1 cellular context compared by ENCODE assay signal in genomic region chr12:121523741-121524140, GRCh38.
TF ChIP-seq lines count a peak whose summit lies in the region.

No MANE protein-coding gene starts in this region.

TF ChIP-seq in GM12878, 131 proteins besides CTCF, POLR2A, EP300 and RAD21 (continued from another document and continues in another):
- no peak for TF ChIP-seq CBFB (IDR thresholded peaks at IDR 0.05; ENCODE audit: low read depth)
- TF ChIP-seq MTA3 (IDR thresholded peaks at IDR 0.05; ENCODE audit: borderline replicate concordance, low read length) = no peak
- TF ChIP-seq ZZZ3 (IDR thresholded peaks at IDR 0.05; ENCODE audit: control insufficient read depth, insufficient read length, low read depth) = no peak
- TF ChIP-seq PKNOX1 (IDR thresholded peaks at IDR 0.05) = no peak
- no peak for TF ChIP-seq ETV6 (conservative IDR thresholded peaks at IDR 0.05 in 1 of 2, IDR thresholded peaks at IDR 0.05 in 1 of 2; ENCODE audit: borderline replicate concordance in 1 of 2, low read depth in 1 of 2)
- TF ChIP-seq TCF7 (IDR thresholded peaks at IDR 0.05; ENCODE audit: borderline replicate concordance) = no peak
- TF ChIP-seq POLR2AphosphoS5 (IDR thresholded peaks at IDR 0.05; ENCODE audit: low read length) = no peak
- TF ChIP-seq FOXK2 (IDR thresholded peaks at IDR 0.05) = no peak
- no peak for TF ChIP-seq SKIL (IDR thresholded peaks at IDR 0.05; ENCODE audit: low read depth, poor library complexity, severe bottlenecking)
- no peak for TF ChIP-seq BRCA1 (IDR thresholded peaks at IDR 0.05; ENCODE audit: low read depth, low read length)
- TF ChIP-seq TBL1XR1 (IDR thresholded peaks at IDR 0.05; ENCODE audit: low read depth, low read length) = no peak
- peak; percentile 86; the same call in 1 of the 2 replicates for TF ChIP-seq PAX5 (IDR thresholded peaks at IDR 0.05; ENCODE audit: borderline replicate concordance, low read depth, low read length)
- no peak for TF ChIP-seq SPI1 (IDR thresholded peaks at IDR 0.05; ENCODE audit: borderline replicate concordance, insufficient read depth, low read depth, low read length)
- no peak for TF ChIP-seq HDAC2 (IDR thresholded peaks at IDR 0.05)
- 0 out of 2 replicates have a peak, but pooled peaks have one; percentile 19 for TF ChIP-seq TCF12 (IDR thresholded peaks at IDR 0.05; ENCODE audit: low read depth, low read length)
- TF ChIP-seq STAT3 (IDR thresholded peaks at IDR 0.05; ENCODE audit: low read depth, low read length) = no peak
- no peak for TF ChIP-seq SUPT20H (IDR thresholded peaks at IDR 0.05; ENCODE audit: borderline replicate concordance, control insufficient read depth, low read depth, low read length)
- 0 out of 2 replicates have a peak, but pooled peaks have one; percentile 20 for TF ChIP-seq NR2F1 (conservative IDR thresholded peaks at IDR 0.05)
- no peak for TF ChIP-seq KDM1A (IDR thresholded peaks at IDR 0.05; ENCODE audit: borderline replicate concordance)
- no peak for TF ChIP-seq LARP7 (IDR thresholded peaks at IDR 0.05)
- TF ChIP-seq SREBF1 (IDR thresholded peaks at IDR 0.05; ENCODE audit: low read length) = no peak
- no peak for TF ChIP-seq PRDM15 (CRISPR knock-in tag; IDR thresholded peaks at IDR 0.05)
- no peak for TF ChIP-seq CHD4 (IDR thresholded peaks at IDR 0.05)
- no peak for TF ChIP-seq IRF5 (IDR thresholded peaks at IDR 0.05; ENCODE audit: borderline replicate concordance)
- no peak for TF ChIP-seq ZBTB4 (CRISPR knock-in tag; IDR thresholded peaks at IDR 0.05)
- TF ChIP-seq SMARCA5 (IDR thresholded peaks at IDR 0.05) = no peak
- TF ChIP-seq SRF (IDR thresholded peaks at IDR 0.05; ENCODE audit: low read depth in 2 of 2, low read length in 2 of 2) = no peak
- no peak for TF ChIP-seq RCOR1 (conservative IDR thresholded peaks at IDR 0.05; ENCODE audit: low read depth, low read length)
- TF ChIP-seq WRNIP1 (IDR thresholded peaks at IDR 0.05; ENCODE audit: borderline replicate concordance, low read depth, low read length) = no peak
- TF ChIP-seq RELB (IDR thresholded peaks at IDR 0.05; ENCODE audit: low read depth) = peak; percentile 42; the same call in 1 of the 2 replicates
- TF ChIP-seq NRF1 (conservative IDR thresholded peaks at IDR 0.05; ENCODE audit: low read depth, low read length) = no peak
- TF ChIP-seq NBN (IDR thresholded peaks at IDR 0.05) = no peak
- no peak for TF ChIP-seq BCL11A (IDR thresholded peaks at IDR 0.05; ENCODE audit: low read depth, low read length)
- no peak for TF ChIP-seq IRF4 (IDR thresholded peaks at IDR 0.05; ENCODE audit: low read depth, low read length)
- peak; percentile 58 for TF ChIP-seq ZNF687 (IDR thresholded peaks at IDR 0.05)
- no peak for TF ChIP-seq KLF5 (IDR thresholded peaks at IDR 0.05; ENCODE audit: partially characterized antibody)
- TF ChIP-seq CEBPZ (IDR thresholded peaks at IDR 0.05; ENCODE audit: low read depth, low read length) = no peak
- TF ChIP-seq CREB1 (IDR thresholded peaks at IDR 0.05; ENCODE audit: low read depth) = no peak
- TF ChIP-seq ZSCAN29 (IDR thresholded peaks at IDR 0.05) = no peak
- TF ChIP-seq DPF2 (IDR thresholded peaks at IDR 0.05) = 0 out of 2 replicates have a peak, but pooled peaks have one; percentile 20
- no peak for TF ChIP-seq GATAD2B (conservative IDR thresholded peaks at IDR 0.05; ENCODE audit: low read depth)
- TF ChIP-seq STAT1 (conservative IDR thresholded peaks at IDR 0.05) = no peak
